1 cellular context compared by ENCODE assay signal in the genomic region with DNA sequence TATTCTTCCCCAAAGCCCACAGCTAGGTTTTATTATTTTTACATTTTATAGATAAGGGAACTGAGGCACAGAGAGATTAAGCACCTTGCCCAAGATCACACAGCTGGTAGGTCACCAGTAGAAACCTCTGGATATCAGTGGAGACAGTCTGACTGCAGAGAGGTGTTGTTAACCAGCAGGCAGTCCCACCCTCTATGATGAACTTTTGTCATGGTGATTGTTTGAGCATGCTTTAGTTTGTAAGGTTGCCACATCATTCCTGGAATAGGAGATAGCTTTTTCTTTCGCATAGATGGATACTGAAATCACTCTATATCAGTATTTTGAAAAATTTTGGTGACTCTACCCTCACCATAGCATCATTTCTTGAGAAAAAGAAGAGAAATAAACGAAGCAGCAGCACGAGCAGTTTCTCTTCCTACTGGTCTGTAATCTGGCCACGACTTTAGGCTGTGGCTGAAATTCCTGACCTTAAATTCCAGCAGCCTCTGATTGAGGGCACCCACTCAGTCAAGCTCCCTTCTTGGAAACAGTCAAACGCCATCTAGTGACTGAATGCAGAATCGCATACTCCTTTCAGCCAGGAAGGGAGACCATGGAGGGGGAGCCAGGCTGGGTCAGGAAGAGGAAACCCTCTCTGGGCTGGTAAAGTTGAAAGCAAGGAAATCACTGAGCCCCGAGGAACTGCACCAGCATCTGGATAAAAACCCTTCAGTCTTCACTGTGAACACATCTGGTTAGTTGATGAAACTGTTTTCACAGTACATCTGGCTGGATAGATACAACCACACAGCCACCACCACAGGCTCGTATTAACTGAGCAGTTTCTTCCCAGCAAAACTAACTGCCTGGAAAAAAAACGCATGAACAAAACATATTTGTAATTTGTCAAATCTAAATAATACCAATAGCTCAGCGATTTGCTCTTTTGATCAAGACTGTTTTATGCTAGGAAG.
A peak's percentile ranks its signal among the peaks of the same experiment; 100 is the strongest.
TF ChIP-seq lines count a peak whose summit lies in the region.

No MANE protein-coding gene starts in this region.

TF ChIP-seq in HepG2, 621 proteins besides CTCF, POLR2A, EP300 and RAD21 (continued from another document and continues in another):
- 0 out of 2 replicates have a peak, but pooled peaks have one; percentile 14 for TF ChIP-seq ZNF574 (CRISPR knock-in tag; IDR thresholded peaks at IDR 0.05)
- no peak for TF ChIP-seq GATA4 (IDR thresholded peaks at IDR 0.05; ENCODE audit: borderline replicate concordance, low read depth)
- no peak for TF ChIP-seq ARID4A (CRISPR knock-in tag; IDR thresholded peaks at IDR 0.05; ENCODE audit: borderline replicate concordance)
- TF ChIP-seq ATF3 (CRISPR knock-in tag; IDR thresholded peaks at IDR 0.05), result no peak
- TF ChIP-seq XRCC5 (optimal IDR thresholded peaks at IDR 0.05; ENCODE audit: low read length), result peak; percentile 71
- no peak for TF ChIP-seq ELF1 (CRISPR knock-in tag; IDR thresholded peaks at IDR 0.05)
- no peak for TF ChIP-seq DR1 (CRISPR knock-in tag; IDR thresholded peaks at IDR 0.05)
- TF ChIP-seq TRAFD1 (CRISPR knock-in tag; IDR thresholded peaks at IDR 0.05; ENCODE audit: borderline replicate concordance), result no peak
- TF ChIP-seq JUND (CRISPR knock-in tag; IDR thresholded peaks at IDR 0.05), result no peak
- TF ChIP-seq DRAP1 (CRISPR knock-in tag; IDR thresholded peaks at IDR 0.05), result no peak
- TF ChIP-seq, protein P1, sequence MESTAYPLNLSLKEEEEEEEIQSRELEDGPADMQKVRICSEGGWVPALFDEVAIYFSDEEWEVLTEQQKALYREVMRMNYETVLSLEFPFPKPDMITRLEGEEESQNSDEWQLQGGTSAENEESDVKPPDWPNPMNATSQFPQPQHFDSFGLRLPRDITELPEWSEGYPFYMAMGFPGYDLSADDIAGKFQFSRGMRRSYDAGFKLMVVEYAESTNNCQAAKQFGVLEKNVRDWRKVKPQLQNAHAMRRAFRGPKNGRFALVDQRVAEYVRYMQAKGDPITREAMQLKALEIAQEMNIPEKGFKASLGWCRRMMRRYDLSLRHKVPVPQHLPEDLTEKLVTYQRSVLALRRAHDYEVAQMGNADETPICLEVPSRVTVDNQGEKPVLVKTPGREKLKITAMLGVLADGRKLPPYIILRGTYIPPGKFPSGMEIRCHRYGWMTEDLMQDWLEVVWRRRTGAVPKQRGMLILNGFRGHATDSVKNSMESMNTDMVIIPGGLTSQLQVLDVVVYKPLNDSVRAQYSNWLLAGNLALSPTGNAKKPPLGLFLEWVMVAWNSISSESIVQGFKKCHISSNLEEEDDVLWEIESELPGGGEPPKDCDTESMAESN (CRISPR knock-in tag; conservative IDR thresholded peaks at IDR 0.05), result peak; percentile 40; the same call in 1 of the 2 replicates
- TF ChIP-seq KDM6A (CRISPR knock-in tag; IDR thresholded peaks at IDR 0.05; ENCODE audit: low read depth), result no peak
- no peak for TF ChIP-seq MEIS2 (CRISPR knock-in tag; IDR thresholded peaks at IDR 0.05)
- TF ChIP-seq TEAD2 (CRISPR knock-in tag; IDR thresholded peaks at IDR 0.05), result no peak
- TF ChIP-seq ZKSCAN1 (IDR thresholded peaks at IDR 0.05; ENCODE audit: low read length), result no peak
- TF ChIP-seq, protein P2, sequence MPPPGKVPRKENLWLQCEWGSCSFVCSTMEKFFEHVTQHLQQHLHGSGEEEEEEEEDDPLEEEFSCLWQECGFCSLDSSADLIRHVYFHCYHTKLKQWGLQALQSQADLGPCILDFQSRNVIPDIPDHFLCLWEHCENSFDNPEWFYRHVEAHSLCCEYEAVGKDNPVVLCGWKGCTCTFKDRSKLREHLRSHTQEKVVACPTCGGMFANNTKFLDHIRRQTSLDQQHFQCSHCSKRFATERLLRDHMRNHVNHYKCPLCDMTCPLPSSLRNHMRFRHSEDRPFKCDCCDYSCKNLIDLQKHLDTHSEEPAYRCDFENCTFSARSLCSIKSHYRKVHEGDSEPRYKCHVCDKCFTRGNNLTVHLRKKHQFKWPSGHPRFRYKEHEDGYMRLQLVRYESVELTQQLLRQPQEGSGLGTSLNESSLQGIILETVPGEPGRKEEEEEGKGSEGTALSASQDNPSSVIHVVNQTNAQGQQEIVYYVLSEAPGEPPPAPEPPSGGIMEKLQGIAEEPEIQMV (CRISPR knock-in tag; IDR thresholded peaks at IDR 0.05; ENCODE audit: low read depth), result no peak
- no peak for TF ChIP-seq ZNF512B (CRISPR knock-in tag; IDR thresholded peaks at IDR 0.05; ENCODE audit: borderline replicate concordance)
- no peak for TF ChIP-seq IKZF1 (IDR thresholded peaks at IDR 0.05)
- no peak for TF ChIP-seq HES4 (CRISPR knock-in tag; IDR thresholded peaks at IDR 0.05; ENCODE audit: borderline replicate concordance)
- TF ChIP-seq, protein P3, sequence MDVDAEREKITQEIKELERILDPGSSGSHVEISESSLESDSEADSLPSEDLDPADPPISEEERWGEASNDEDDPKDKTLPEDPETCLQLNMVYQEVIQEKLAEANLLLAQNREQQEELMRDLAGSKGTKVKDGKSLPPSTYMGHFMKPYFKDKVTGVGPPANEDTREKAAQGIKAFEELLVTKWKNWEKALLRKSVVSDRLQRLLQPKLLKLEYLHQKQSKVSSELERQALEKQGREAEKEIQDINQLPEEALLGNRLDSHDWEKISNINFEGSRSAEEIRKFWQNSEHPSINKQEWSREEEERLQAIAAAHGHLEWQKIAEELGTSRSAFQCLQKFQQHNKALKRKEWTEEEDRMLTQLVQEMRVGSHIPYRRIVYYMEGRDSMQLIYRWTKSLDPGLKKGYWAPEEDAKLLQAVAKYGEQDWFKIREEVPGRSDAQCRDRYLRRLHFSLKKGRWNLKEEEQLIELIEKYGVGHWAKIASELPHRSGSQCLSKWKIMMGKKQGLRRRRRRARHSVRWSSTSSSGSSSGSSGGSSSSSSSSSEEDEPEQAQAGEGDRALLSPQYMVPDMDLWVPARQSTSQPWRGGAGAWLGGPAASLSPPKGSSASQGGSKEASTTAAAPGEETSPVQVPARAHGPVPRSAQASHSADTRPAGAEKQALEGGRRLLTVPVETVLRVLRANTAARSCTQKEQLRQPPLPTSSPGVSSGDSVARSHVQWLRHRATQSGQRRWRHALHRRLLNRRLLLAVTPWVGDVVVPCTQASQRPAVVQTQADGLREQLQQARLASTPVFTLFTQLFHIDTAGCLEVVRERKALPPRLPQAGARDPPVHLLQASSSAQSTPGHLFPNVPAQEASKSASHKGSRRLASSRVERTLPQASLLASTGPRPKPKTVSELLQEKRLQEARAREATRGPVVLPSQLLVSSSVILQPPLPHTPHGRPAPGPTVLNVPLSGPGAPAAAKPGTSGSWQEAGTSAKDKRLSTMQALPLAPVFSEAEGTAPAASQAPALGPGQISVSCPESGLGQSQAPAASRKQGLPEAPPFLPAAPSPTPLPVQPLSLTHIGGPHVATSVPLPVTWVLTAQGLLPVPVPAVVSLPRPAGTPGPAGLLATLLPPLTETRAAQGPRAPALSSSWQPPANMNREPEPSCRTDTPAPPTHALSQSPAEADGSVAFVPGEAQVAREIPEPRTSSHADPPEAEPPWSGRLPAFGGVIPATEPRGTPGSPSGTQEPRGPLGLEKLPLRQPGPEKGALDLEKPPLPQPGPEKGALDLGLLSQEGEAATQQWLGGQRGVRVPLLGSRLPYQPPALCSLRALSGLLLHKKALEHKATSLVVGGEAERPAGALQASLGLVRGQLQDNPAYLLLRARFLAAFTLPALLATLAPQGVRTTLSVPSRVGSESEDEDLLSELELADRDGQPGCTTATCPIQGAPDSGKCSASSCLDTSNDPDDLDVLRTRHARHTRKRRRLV (CRISPR knock-in tag; IDR thresholded peaks at IDR 0.05), result no peak
- no peak for TF ChIP-seq ASH2L (IDR thresholded peaks at IDR 0.05; ENCODE audit: insufficient read length, low read depth, low read length)
- no peak for TF ChIP-seq E2F2 (CRISPR knock-in tag; IDR thresholded peaks at IDR 0.05; ENCODE audit: borderline replicate concordance)
- TF ChIP-seq HNF4A (CRISPR knock-in tag; IDR thresholded peaks at IDR 0.05), result no peak
- no peak for TF ChIP-seq HDAC1 (CRISPR knock-in tag; IDR thresholded peaks at IDR 0.05)
- no peak for TF ChIP-seq ZNF724P (CRISPR knock-in tag; IDR thresholded peaks at IDR 0.05; ENCODE audit: borderline replicate concordance)
- no peak for TF ChIP-seq SMAD1 (CRISPR knock-in tag; IDR thresholded peaks at IDR 0.05; ENCODE audit: borderline replicate concordance, low read depth)
- no peak for TF ChIP-seq MBNL3 (CRISPR knock-in tag; conservative IDR thresholded peaks at IDR 0.05)
